Comparison of ENCODE assay signal across 8 cellular contexts in the genomic region with DNA sequence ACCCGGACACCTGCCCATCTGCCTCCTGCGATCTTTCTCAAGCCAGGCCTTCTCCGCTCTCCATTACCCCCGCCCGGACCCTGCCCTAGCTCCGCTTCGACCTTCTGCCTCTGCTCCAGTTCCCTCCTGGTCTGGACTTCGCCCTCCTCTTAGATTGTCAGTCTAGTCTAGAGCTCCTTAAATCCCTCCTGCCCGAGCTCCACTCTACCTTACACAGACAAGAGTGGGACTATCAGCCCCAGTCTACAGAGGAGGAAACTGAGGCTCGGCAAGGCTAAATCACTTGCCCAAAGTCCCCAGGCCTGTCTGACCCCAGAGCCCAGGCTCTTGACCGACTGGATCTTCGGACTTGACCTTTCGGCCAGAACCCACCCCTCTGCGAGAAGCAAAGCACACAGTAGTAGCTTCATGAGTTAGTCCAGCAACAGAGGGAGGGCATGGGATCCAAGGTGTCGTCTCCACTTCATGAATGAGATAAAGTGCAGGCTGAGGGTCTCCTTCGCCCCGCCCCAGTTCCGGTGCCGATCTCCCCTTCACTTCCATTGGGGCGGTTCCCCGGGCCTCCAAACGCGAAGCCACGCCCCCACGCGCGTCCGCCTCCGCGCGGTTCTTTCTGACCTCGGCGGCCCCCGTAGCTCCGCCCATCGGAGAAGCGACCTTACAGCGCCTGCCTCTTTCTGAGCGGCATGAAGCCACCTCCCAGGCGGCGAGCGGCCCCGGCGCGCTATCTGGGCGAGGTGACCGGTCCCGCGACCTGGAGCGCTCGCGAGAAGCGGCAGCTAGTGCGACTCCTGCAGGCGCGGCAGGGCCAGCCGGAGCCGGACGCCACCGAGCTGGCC. TPM values are rescaled to one million over a fixed set of nuclear protein-coding genes. Genes with fewer than 3 reads are reported as not detected.
DNase-seq lines count a peak whose midpoint lies in the region; ATAC-seq, FAIRE-seq and TF ChIP-seq lines count a peak whose summit lies in the region.

A gene with protein sequence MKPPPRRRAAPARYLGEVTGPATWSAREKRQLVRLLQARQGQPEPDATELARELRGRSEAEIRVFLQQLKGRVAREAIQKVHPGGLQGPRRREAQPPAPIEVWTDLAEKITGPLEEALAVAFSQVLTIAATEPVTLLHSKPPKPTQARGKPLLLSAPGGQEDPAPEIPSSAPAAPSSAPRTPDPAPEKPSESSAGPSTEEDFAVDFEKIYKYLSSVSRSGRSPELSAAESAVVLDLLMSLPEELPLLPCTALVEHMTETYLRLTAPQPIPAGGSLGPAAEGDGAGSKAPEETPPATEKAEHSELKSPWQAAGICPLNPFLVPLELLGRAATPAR (plus strand): TSS at position 658 of the 839 bp plus-strand sequence. CDS start 29 bp downstream, at position 687.

- peak within 1 kb of the TSS; percentile 75 for H3K4me3 Mint-ChIP-seq in WTC11

- H3K79me2 ChIP-seq in ACC112 (ENCODE audit: control insufficient read depth, insufficient read depth, low read length, unreplicated experiment) = peaks cover 9% of the 10 kb centered on the region

- no peaks in the 10 kb centered on the region for H3K36me3 Mint-ChIP-seq in WTC11

- no peaks in the 10 kb centered on the region for H3K9me3 ChIP-seq in spleen

- DNase-seq in NCI-H2227 treated with DMSO at 0.1 percent for 48 hours (lab: John Stamatoyannopoulos, UW) (peak; percentile 86), WTC11 (ENCODE audit: low spot score) (peak; percentile 98), bronchial epithelial cell (ENCODE audit: low read depth) (peak; percentile 75), inferior parietal cortex (ENCODE audit: extremely low spot score) (peak; percentile 90), spleen (peak; percentile 99)

- peak within 1 kb of the TSS; percentile 76 for H3K27ac Mint-ChIP-seq in WTC11

- peaks cover 8% of the 10 kb centered on the region for H3K4me1 Mint-ChIP-seq in WTC11

- H3K27ac ChIP-seq in ACC112 (ENCODE audit: low read depth, low read length) = peak within 1 kb of the TSS; percentile 85
- H3K27ac ChIP-seq in spleen = peak within 1 kb of the TSS; percentile 85 to 96 (median 94)

- H3K4me1 ChIP-seq in ACC112 (ENCODE audit: control insufficient read depth, insufficient read depth, low read length, unreplicated experiment) = peaks cover 14% of the 10 kb centered on the region
- H3K4me1 ChIP-seq in spleen = peaks cover 38 to 92% (median 68%) of the 10 kb centered on the region in 6 donors

- peak within 1 kb of the TSS; percentile 95 for H3K4me3 ChIP-seq in ACC112 (ENCODE audit: low read depth, low read length)
- H3K4me3 ChIP-seq in bronchial epithelial cell (ENCODE audit: low read depth, low read length) = peak within 1 kb of the TSS; percentile 77
- peak within 1 kb of the TSS; percentile 77 to 94 (median 84) for H3K4me3 ChIP-seq in spleen

- WGBS in spleen, 5 donors = 5 to 18% (median 8%) methylated on average over 29 to 60 of the region's 60 CpGs

- no peak for TF ChIP-seq POLR2A in spleen (IDR thresholded peaks at IDR 0.05)

- no peaks in the 10 kb centered on the region for H3K9me3 Mint-ChIP-seq in WTC11

- FAIRE-seq in bronchial epithelial cell (lab: Jason Lieb, UNC) = no peak

- ATAC-seq in GM18868 (IDR thresholded peaks at IDR 0.05; ENCODE audit: unreplicated experiment) (peak; percentile 56), HG03139 (IDR thresholded peaks at IDR 0.05; ENCODE audit: unreplicated experiment) (peak; percentile 39), WTC11 (peak; percentile 50)

- CTCF ChIA-PET in WTC11 (lab: Charles Lee) = interaction anchor here (0.6 to 7.2 kb wide), 26 partner anchors 10 to 471 kb away, joined by 3 to 92 read pairs (median 8); a partner anchor contains a TSS

- H3K27me3 ChIP-seq in ACC112 (ENCODE audit: insufficient read depth, low read length) = no peaks in the 10 kb centered on the region
- H3K27me3 ChIP-seq in bronchial epithelial cell (ENCODE audit: control insufficient read depth, insufficient read depth, low read length) = peaks cover 2% of the 10 kb centered on the region
- peaks cover 0 to 55% (median 45%) of the 10 kb centered on the region in 7 donors for H3K27me3 ChIP-seq in spleen (replicated peaks in 1 of 7)

- POLR2A ChIA-PET in WTC11 (lab: Charles Lee) = interaction anchor here (0.5 to 2.0 kb wide), 5 partner anchors 24 to 62 kb away, joined by 3 to 6 read pairs (median 3); a partner anchor contains a TSS

- TF ChIP-seq CTCF in WTC11 (IDR thresholded peaks at IDR 0.05) = no peak
- TF ChIP-seq CTCF in bronchial epithelial cell (IDR thresholded peaks at IDR 0.05; ENCODE audit: insufficient read depth, low read length, severe bottlenecking) = no peak
- TF ChIP-seq CTCF in spleen (IDR thresholded peaks at IDR 0.05 in 8 of 11, conservative IDR thresholded peaks at IDR 0.05 in 3 of 11) = peak in 1 of 11 experiments; percentile 31

- intact Hi-C loops in spleen (cut with DNase I; ENCODE audit: low total_unique reads) = no loop called here

- peak within 1 kb of the TSS; percentile 38 for H2AFZ ChIP-seq in ACC112 (ENCODE audit: low read length, unreplicated experiment)

- H3K27me3 Mint-ChIP-seq in WTC11 (ENCODE audit: low read depth) = peaks cover 49% of the 10 kb centered on the region

- no peaks in the 10 kb centered on the region for H3K36me3 ChIP-seq in ACC112 (ENCODE audit: insufficient read depth, low read length)
- peaks cover 6% of the 10 kb centered on the region for H3K36me3 ChIP-seq in bronchial epithelial cell (ENCODE audit: control insufficient read depth, insufficient read depth, low read length)
- peaks cover 3 to 18% (median 11%) of the 10 kb centered on the region in 6 donors for H3K36me3 ChIP-seq in spleen

TF ChIP-seq in WTC11, 78 proteins besides CTCF, POLR2A, EP300 and RAD21 (continues in another document):
- no peak; the same call in 1 of the 2 replicates for TF ChIP-seq ZNF232 (CRISPR knock-in tag; IDR thresholded peaks at IDR 0.05)
- TF ChIP-seq CBFB (CRISPR knock-in tag; IDR thresholded peaks at IDR 0.05; ENCODE audit: low read depth) = 0 out of 2 replicates have a peak, but pooled peaks have one; percentile 68
- TF ChIP-seq, protein P1, sequence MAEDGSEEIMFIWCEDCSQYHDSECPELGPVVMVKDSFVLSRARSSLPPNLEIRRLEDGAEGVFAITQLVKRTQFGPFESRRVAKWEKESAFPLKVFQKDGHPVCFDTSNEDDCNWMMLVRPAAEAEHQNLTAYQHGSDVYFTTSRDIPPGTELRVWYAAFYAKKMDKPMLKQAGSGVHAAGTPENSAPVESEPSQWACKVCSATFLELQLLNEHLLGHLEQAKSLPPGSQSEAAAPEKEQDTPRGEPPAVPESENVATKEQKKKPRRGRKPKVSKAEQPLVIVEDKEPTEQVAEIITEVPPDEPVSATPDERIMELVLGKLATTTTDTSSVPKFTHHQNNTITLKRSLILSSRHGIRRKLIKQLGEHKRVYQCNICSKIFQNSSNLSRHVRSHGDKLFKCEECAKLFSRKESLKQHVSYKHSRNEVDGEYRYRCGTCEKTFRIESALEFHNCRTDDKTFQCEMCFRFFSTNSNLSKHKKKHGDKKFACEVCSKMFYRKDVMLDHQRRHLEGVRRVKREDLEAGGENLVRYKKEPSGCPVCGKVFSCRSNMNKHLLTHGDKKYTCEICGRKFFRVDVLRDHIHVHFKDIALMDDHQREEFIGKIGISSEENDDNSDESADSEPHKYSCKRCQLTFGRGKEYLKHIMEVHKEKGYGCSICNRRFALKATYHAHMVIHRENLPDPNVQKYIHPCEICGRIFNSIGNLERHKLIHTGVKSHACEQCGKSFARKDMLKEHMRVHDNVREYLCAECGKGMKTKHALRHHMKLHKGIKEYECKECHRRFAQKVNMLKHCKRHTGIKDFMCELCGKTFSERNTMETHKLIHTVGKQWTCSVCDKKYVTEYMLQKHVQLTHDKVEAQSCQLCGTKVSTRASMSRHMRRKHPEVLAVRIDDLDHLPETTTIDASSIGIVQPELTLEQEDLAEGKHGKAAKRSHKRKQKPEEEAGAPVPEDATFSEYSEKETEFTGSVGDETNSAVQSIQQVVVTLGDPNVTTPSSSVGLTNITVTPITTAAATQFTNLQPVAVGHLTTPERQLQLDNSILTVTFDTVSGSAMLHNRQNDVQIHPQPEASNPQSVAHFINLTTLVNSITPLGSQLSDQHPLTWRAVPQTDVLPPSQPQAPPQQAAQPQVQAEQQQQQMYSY (CRISPR knock-in tag; IDR thresholded peaks at IDR 0.05) = no peak
- TF ChIP-seq, protein P2, sequence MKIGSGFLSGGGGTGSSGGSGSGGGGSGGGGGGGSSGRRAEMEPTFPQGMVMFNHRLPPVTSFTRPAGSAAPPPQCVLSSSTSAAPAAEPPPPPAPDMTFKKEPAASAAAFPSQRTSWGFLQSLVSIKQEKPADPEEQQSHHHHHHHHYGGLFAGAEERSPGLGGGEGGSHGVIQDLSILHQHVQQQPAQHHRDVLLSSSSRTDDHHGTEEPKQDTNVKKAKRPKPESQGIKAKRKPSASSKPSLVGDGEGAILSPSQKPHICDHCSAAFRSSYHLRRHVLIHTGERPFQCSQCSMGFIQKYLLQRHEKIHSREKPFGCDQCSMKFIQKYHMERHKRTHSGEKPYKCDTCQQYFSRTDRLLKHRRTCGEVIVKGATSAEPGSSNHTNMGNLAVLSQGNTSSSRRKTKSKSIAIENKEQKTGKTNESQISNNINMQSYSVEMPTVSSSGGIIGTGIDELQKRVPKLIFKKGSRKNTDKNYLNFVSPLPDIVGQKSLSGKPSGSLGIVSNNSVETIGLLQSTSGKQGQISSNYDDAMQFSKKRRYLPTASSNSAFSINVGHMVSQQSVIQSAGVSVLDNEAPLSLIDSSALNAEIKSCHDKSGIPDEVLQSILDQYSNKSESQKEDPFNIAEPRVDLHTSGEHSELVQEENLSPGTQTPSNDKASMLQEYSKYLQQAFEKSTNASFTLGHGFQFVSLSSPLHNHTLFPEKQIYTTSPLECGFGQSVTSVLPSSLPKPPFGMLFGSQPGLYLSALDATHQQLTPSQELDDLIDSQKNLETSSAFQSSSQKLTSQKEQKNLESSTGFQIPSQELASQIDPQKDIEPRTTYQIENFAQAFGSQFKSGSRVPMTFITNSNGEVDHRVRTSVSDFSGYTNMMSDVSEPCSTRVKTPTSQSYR (CRISPR knock-in tag; IDR thresholded peaks at IDR 0.05) = no peak
- no peak for TF ChIP-seq NFYB (CRISPR knock-in tag; conservative IDR thresholded peaks at IDR 0.05; ENCODE audit: low read depth)
- TF ChIP-seq FOXJ3 (CRISPR knock-in tag; IDR thresholded peaks at IDR 0.05; ENCODE audit: borderline replicate concordance) = no peak
- TF ChIP-seq TCF7 (CRISPR knock-in tag; IDR thresholded peaks at IDR 0.05; ENCODE audit: low read depth) = no peak

RNA-seq across cellular contexts. Expression of the gene that starts here (rescaled TPM):
- 23.2 to 24.3 TPM (median 23.7 TPM) in 3 replicates for total RNA-seq in WTC11 (2021)
- total RNA-seq in bronchial epithelial cell = 13.4 and 15.9 TPM in 2 replicates
- total RNA-seq in spleen = 10 to 100 TPM; 13.8 to 23.9 (median 17.7) TPM
- polyA plus RNA-seq in spleen = 10 to 100 TPM; 13.1 to 23.0 (median 19.3) TPM

Comparison
In these comparisons a context has a peak if more than half of its experiments do, and no peak if none do; other contexts are left out.
1. Peak in every context shown above with its lines: DNase-seq, ATAC-seq, H3K4me3 ChIP-seq and H3K27ac ChIP-seq.